8 cellular contexts compared by ENCODE assay signal in genomic region chr9:105243015-105243686, GRCh38. TPM values are rescaled to one million over a fixed set of nuclear protein-coding genes. Genes with fewer than 3 reads are reported as not detected.
A peak's percentile ranks its signal among the peaks of the same experiment; 100 is the strongest.
DNase-seq lines count a peak whose midpoint lies in the region; ATAC-seq and TF ChIP-seq lines count a peak whose summit lies in the region.

No MANE protein-coding gene starts in this region.

- H3K27ac Mint-ChIP-seq in CD8-positive, alpha-beta memory T cell = peak overlapping the region in 2 of 8 donors; percentile 24 to 90
- H3K27ac Mint-ChIP-seq in neural progenitor cell (no peak overlapping the region), Caco-2 (ENCODE audit: unreplicated experiment) (no peak overlapping the region)

- H3K27ac ChIP-seq in CD8-positive, alpha-beta memory T cell (ENCODE audit: low read depth, low read length) = no peak overlapping the region
- H3K27ac ChIP-seq in OCI-LY3 (ENCODE audit: low read length) (no peak overlapping the region), duodenal mucosa (ENCODE audit: low read depth, low read length) (peak overlapping the region; percentile 5), neural progenitor cell (no peak overlapping the region)

- H2AFZ ChIP-seq in OCI-LY3 (ENCODE audit: low read depth, low read length) (no peak overlapping the region), neural progenitor cell (replicated peaks) (peak overlapping the region; percentile 10)

- H3K4me1 Mint-ChIP-seq in CD8-positive, alpha-beta memory T cell = peaks cover 19 to 27% (median 27%) of the 10 kb centered on the region in 3 donors
- peaks cover 24% of the 10 kb centered on the region for H3K4me1 Mint-ChIP-seq in neural progenitor cell
- H3K4me1 Mint-ChIP-seq in Caco-2 (ENCODE audit: low read depth, unreplicated experiment) = peaks cover 16% of the 10 kb centered on the region

- peaks cover 0 to 4% (median 0%) of the 10 kb centered on the region in 3 donors for H3K36me3 Mint-ChIP-seq in CD8-positive, alpha-beta memory T cell
- no peaks in the 10 kb centered on the region for H3K36me3 Mint-ChIP-seq in neural progenitor cell
- H3K36me3 Mint-ChIP-seq in Caco-2 (ENCODE audit: insufficient read depth, unreplicated experiment) = peaks cover 15% of the 10 kb centered on the region

- H3K9ac ChIP-seq in OCI-LY3 (ENCODE audit: low read length) (no peak overlapping the region), duodenal mucosa (ENCODE audit: low read depth in 1 of 2, low read length in 2 of 2) (no peak overlapping the region), neural progenitor cell (no peak overlapping the region)

- H3K4me3 ChIP-seq in CD8-positive, alpha-beta memory T cell (ENCODE audit: low read length) = no peak overlapping the region
- H3K4me3 ChIP-seq in OCI-LY3 (ENCODE audit: low read length) (peak overlapping the region; percentile 91), duodenal mucosa (ENCODE audit: low read depth in 1 of 2, low read length in 2 of 2) (peak overlapping the region; percentile 0 to 13), neural progenitor cell (no peak overlapping the region), Caco-2 (ENCODE audit: low read depth, low read length) (no peak overlapping the region)

- peaks cover 18% of the 10 kb centered on the region for H3K4me1 ChIP-seq in CD8-positive, alpha-beta memory T cell (ENCODE audit: insufficient read depth, low read length)
- H3K4me1 ChIP-seq in OCI-LY3 (ENCODE audit: low read length) (peaks cover 36% of the 10 kb centered on the region), duodenal mucosa (ENCODE audit: control insufficient read depth in 1 of 2, insufficient read depth in 2 of 2, low read length in 2 of 2) (peaks cover 14 to 27% of the 10 kb centered on the region in 2 donors), neural progenitor cell (peaks cover 51% of the 10 kb centered on the region), Caco-2 (peaks cover 14% of the 10 kb centered on the region)

- H3K36me3 ChIP-seq in CD8-positive, alpha-beta memory T cell (ENCODE audit: insufficient read depth, low read length) = no peaks in the 10 kb centered on the region
- no peaks in the 10 kb centered on the region for H3K36me3 ChIP-seq in OCI-LY3 (replicated peaks; ENCODE audit: low read depth, low read length)
- H3K36me3 ChIP-seq in duodenal mucosa (ENCODE audit: control insufficient read depth in 1 of 2, insufficient read depth in 2 of 2, low read length in 2 of 2) = no peaks in the 10 kb centered on the region
- H3K36me3 ChIP-seq in neural progenitor cell = no peaks in the 10 kb centered on the region
- no peaks in the 10 kb centered on the region for H3K36me3 ChIP-seq in Caco-2 (ENCODE audit: control insufficient read depth, insufficient read depth, low read length)

- H3F3A ChIP-seq in neural progenitor cell (ENCODE audit: low read depth) = peaks cover 20% of the 10 kb centered on the region

- POLR2A ChIA-PET in CD8-positive, alpha-beta memory T cell (lab: Charles Lee) = no interaction called here
- POLR2A ChIA-PET in Caco-2 (lab: Charles Lee) = no interaction called here

- no peak for DNase-seq in CD8-positive, alpha-beta memory T cell
- peak; percentile 4 for DNase-seq in neural progenitor cell (ENCODE audit: low spot score)
- no peak for DNase-seq in sciatic nerve (ENCODE audit: low spot score)
- no peak for DNase-seq in Caco-2
- DNase-seq in NCI-H82 (lab: John Stamatoyannopoulos, UW) = no peak

- H3K27me3 Mint-ChIP-seq in CD8-positive, alpha-beta memory T cell = peaks cover 13 to 30% of the 10 kb centered on the region in 2 donors
- H3K27me3 Mint-ChIP-seq in neural progenitor cell (ENCODE audit: insufficient read depth, low read depth) (peaks cover 17% of the 10 kb centered on the region), Caco-2 (ENCODE audit: insufficient read depth, unreplicated experiment) (no peaks in the 10 kb centered on the region)

- H3K79me2 ChIP-seq in OCI-LY3 (ENCODE audit: low read length) (peaks cover 34% of the 10 kb centered on the region), neural progenitor cell (ENCODE audit: low read depth) (peaks cover 32% of the 10 kb centered on the region)

- H3K9me3 Mint-ChIP-seq in CD8-positive, alpha-beta memory T cell = no peaks in the 10 kb centered on the region
- H3K9me3 Mint-ChIP-seq in neural progenitor cell = no peaks in the 10 kb centered on the region
- H3K9me3 Mint-ChIP-seq in Caco-2 (ENCODE audit: unreplicated experiment) = no peaks in the 10 kb centered on the region

- CTCF ChIA-PET in CD8-positive, alpha-beta memory T cell (lab: Charles Lee) = no interaction called here
- CTCF ChIA-PET in Caco-2 (lab: Charles Lee) = no interaction called here

- TF ChIP-seq CTCF in OCI-LY3 (IDR thresholded peaks at IDR 0.05; ENCODE audit: low read depth, low read length) = no peak
- TF ChIP-seq CTCF in neural progenitor cell (IDR thresholded peaks at IDR 0.05) = no peak
- no peak for TF ChIP-seq CTCF in Caco-2 (IDR thresholded peaks at IDR 0.05; ENCODE audit: insufficient read depth in 1 of 2, low read depth in 1 of 2, low read length in 1 of 2, severe bottlenecking in 1 of 2, unreplicated experiment in 1 of 2)

- ATAC-seq in sciatic nerve (no peak), GM18867 (IDR thresholded peaks at IDR 0.05; ENCODE audit: unreplicated experiment) (no peak)

- peak overlapping the region; percentile 92 for H3K4me2 ChIP-seq in OCI-LY3 (ENCODE audit: low read length)
- no peak overlapping the region for H3K4me2 ChIP-seq in neural progenitor cell

- BruUV-seq in Caco-2 (replicated peaks; lab: Mats Ljungman, UMichigan) = no TSS peak

- H4K20me1 ChIP-seq in OCI-LY3 (ENCODE audit: insufficient read depth, low read length) = peaks cover 18% of the 10 kb centered on the region; the same call in 1 of the 2 replicates
- H4K20me1 ChIP-seq in neural progenitor cell (ENCODE audit: low read depth) = peaks cover 13% of the 10 kb centered on the region

- no peaks in the 10 kb centered on the region for H3K9me3 ChIP-seq in CD8-positive, alpha-beta memory T cell (ENCODE audit: low read length)
- no peaks in the 10 kb centered on the region for H3K9me3 ChIP-seq in OCI-LY3 (ENCODE audit: insufficient read depth, low read length)
- no peaks in the 10 kb centered on the region for H3K9me3 ChIP-seq in duodenal mucosa (ENCODE audit: control insufficient read depth in 1 of 2, low read length in 2 of 2)
- H3K9me3 ChIP-seq in neural progenitor cell (ENCODE audit: low read depth) = no peaks in the 10 kb centered on the region
- H3K9me3 ChIP-seq in Caco-2 = no peaks in the 10 kb centered on the region

- intact Hi-C loops in sciatic nerve (cut with DNase I) = no loop called here
- intact Hi-C loops in Caco-2 (cut with micrococcal nuclease; ENCODE audit: unreplicated experiment) = loop anchor here (10.0 kb wide), 2 partner anchors 178 to 378 kb away; no protein-coding TSS in a partner anchor

- H3K4me3 Mint-ChIP-seq in CD8-positive, alpha-beta memory T cell = peak overlapping the region in 5 of 7 donors; percentile 15 to 86 (median 66)
- H3K4me3 Mint-ChIP-seq in neural progenitor cell (no peak overlapping the region), Caco-2 (ENCODE audit: unreplicated experiment) (no peak overlapping the region)

- H3K27me3 ChIP-seq in CD8-positive, alpha-beta memory T cell (ENCODE audit: insufficient read depth, low read length, poor library complexity, severe bottlenecking) = no peaks in the 10 kb centered on the region
- H3K27me3 ChIP-seq in OCI-LY3 (ENCODE audit: low read depth, low read length) = peaks cover 18% of the 10 kb centered on the region
- no peaks in the 10 kb centered on the region for H3K27me3 ChIP-seq in duodenal mucosa (ENCODE audit: control insufficient read depth in 1 of 2, insufficient read depth in 2 of 2, low read length in 2 of 2)
- H3K27me3 ChIP-seq in neural progenitor cell = no peaks in the 10 kb centered on the region
- no peaks in the 10 kb centered on the region for H3K27me3 ChIP-seq in Caco-2 (replicated peaks; ENCODE audit: control insufficient read depth, insufficient read depth, low read length)

RNA-seq across cellular contexts. Expression of gene SLC44A1, which starts 1.3 kb away (rescaled TPM):
- 1 to 10 TPM; 7.8 to 8.3 TPM for total RNA-seq in CD8-positive, alpha-beta memory T cell
- polyA plus RNA-seq in CD8-positive, alpha-beta memory T cell = 14.9 TPM
- total RNA-seq in neural progenitor cell (ENCODE audit: low replicate concordance) (40.5 and 41.4 TPM in 2 replicates), sciatic nerve (82.2 TPM), Caco-2 (2022) (45.8 and 46.3 TPM in 2 replicates)

Comparison
In these comparisons a context has a peak if more than half of its experiments do, and no peak if none do; other contexts are left out.
1. H3K4me3 ChIP-seq: peak in OCI-LY3 (single experiment) and duodenal mucosa (2 of 2); none in CD8-positive, alpha-beta memory T cell (single experiment), neural progenitor cell (single experiment) and Caco-2 (single experiment).
2. H3K4me3 Mint-ChIP-seq: peak in CD8-positive, alpha-beta memory T cell (5 of 7); none in neural progenitor cell (single experiment) and Caco-2 (single experiment).